Comparison of ENCODE assay signal across 19 cellular contexts in the genomic region with DNA sequence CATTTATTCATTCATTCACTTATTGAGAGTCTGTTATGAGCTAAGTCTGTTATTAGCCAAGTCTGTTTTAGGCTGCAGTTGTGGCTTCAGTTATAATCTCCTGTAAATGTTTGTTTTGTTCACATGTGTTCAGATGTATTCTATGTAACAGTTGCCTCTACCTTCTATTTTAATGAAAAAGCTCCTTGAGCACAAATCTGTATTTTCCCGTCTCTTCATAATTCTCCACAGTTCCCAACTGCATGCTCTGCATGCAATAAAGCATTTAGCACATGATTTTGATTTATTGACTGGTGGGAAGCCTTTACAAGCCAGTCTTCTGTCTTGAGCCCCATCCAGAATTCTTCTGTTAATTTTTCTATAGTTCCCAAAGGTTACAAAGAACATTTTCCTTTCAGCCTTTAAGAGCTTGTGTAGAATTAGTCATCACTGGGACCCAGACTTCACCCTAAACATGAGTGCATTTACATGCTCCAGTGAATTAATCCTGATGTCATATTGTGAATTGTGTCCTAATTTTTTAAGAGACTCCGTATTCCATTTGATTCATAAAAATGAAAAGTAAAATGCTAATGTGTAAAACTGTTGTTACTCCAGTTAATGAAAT.
A peak's percentile ranks its signal among the peaks of the same experiment; 100 is the strongest.
DNase-seq lines count a peak whose midpoint lies in the region; TF ChIP-seq lines count a peak whose summit lies in the region.
"Had no signal": no experiment of that assay in that cellular context is flagged by ENCODE, and none has a peak within 500 bp of the region (broad histone marks: within the 10 kb centered on the region; RNA-seq: fewer than 3 reads in every experiment).

No MANE protein-coding gene starts in this region.

- no peak overlapping the region for H2AFZ ChIP-seq in smooth muscle cell (ENCODE audit: low read depth)

- no peak overlapping the region for H3K27ac ChIP-seq in smooth muscle cell (ENCODE audit: low read depth)
- H3K27ac ChIP-seq: ovary had no signal

- in situ Hi-C loops in SK-MEL-5 (cut with HindIII; ENCODE audit: low pct_unique_long_range_greater_than_20kb, low sequenced_read_pairs), result no loop called here

- H4K20me1 ChIP-seq in smooth muscle cell (ENCODE audit: low read depth), result no peaks in the 10 kb centered on the region

- H3K4me3 ChIP-seq in fibroblast of mammary gland (ENCODE audit: control insufficient read depth, low read depth, low read length), result no peak overlapping the region
- no peak overlapping the region for H3K4me3 ChIP-seq in smooth muscle cell
- H3K4me3 ChIP-seq: HAP-1, ovary had no signal

- WGBS in smooth muscle cell (ENCODE audit: low lambda C conversion rate), result 91% methylated on average over 2 of the region's 2 CpGs

- H3F3A ChIP-seq in smooth muscle cell (ENCODE audit: low read depth), result no peaks in the 10 kb centered on the region

- no peaks in the 10 kb centered on the region for H3K9me3 ChIP-seq in smooth muscle cell (replicated peaks; ENCODE audit: low read depth)
- H3K9me3 ChIP-seq: ovary had no signal

- no peaks in the 10 kb centered on the region for H3K4me1 ChIP-seq in smooth muscle cell (ENCODE audit: low read depth)

- no peaks in the 10 kb centered on the region for H3K79me2 ChIP-seq in smooth muscle cell (ENCODE audit: low read depth)

- no peaks in the 10 kb centered on the region for H3K36me3 ChIP-seq in smooth muscle cell (ENCODE audit: low read depth)
- H3K36me3 ChIP-seq: HAP-1, ovary had no signal

- no peak overlapping the region for H3K9ac ChIP-seq in smooth muscle cell (ENCODE audit: low read depth)

- TF ChIP-seq CTCF in fibroblast of mammary gland (conservative IDR thresholded peaks at IDR 0.05; ENCODE audit: control insufficient read depth, insufficient read depth, low read depth, low read length) (no peak), smooth muscle cell (IDR thresholded peaks at IDR 0.05; ENCODE audit: borderline replicate concordance, insufficient read depth, poor library complexity, severe bottlenecking) (no peak)

- H3K4me2 ChIP-seq in smooth muscle cell, result no peak overlapping the region

- no peaks in the 10 kb centered on the region for H3K27me3 ChIP-seq in smooth muscle cell (ENCODE audit: low read depth)
- H3K27me3 ChIP-seq: ovary had no signal

- DNase-seq in NCI-H1694 treated with DMSO at 0.1 percent for 48 hours (lab: John Stamatoyannopoulos, UW) (peak; percentile 7), NCI-H1694 (lab: John Stamatoyannopoulos, UW) (no peak), SK-MEL-5 (ENCODE audit: low read depth, low spot score) (peak; percentile 25), fibroblast of mammary gland (ENCODE audit: low read depth) (peak; percentile 37), renal cortical epithelial cell (ENCODE audit: low read depth) (peak; percentile 69), smooth muscle cell (lab: John Stamatoyannopoulos, UW; ENCODE audit: unreplicated experiment) (no peak), germinal center (ENCODE audit: low spot score) (no peak), ureter (ENCODE audit: low spot score) (no peak)
- DNase-seq: activated CD4-positive, CD25-positive, alpha-beta regulatory T cell treated with anti-CD3 and anti-CD28 coated beads, Interleukin-2, amount 50 U/mL, for 72 hours; activated naive CD4-positive, alpha-beta T cell treated with anti-CD3 and anti-CD28 coated beads for 36 hours; activated T-cell treated with anti-CD3 and anti-CD28 coated beads, Interleukin-2, amount 50 U/mL, for 4 hours; C1 segment of cervical spinal cord; DMS79; mesenchymal stem cell; naive thymus-derived CD4-positive, alpha-beta T cell; NCI-H1105 treated with DMSO at 0.1 percent for 48 hours; NCI-H526 treated with DMSO at 0.1 percent for 48 hours; ovary had no signal

Comparison
In these comparisons a context has a peak if more than half of its experiments do, and no peak if none do; other contexts are left out.
1. DNase-seq: peak in NCI-H1694 treated with DMSO at 0.1 percent for 48 hours (single experiment), SK-MEL-5 (single experiment), fibroblast of mammary gland (single experiment) and renal cortical epithelial cell (single experiment); none in NCI-H1694 (single experiment), smooth muscle cell (single experiment), germinal center (single experiment) and ureter (single experiment).